26 cellular contexts compared by ENCODE assay signal in genomic region chr16:28274676-28275075, GRCh38. TPM values are rescaled to one million over a fixed set of nuclear protein-coding genes. Genes with fewer than 3 reads are reported as not detected.
DNase-seq lines count a peak whose midpoint lies in the region; ATAC-seq and TF ChIP-seq lines count a peak whose summit lies in the region.
"Had no signal": no experiment of that assay in that cellular context is flagged by ENCODE, and none has a peak within 500 bp of the region (broad histone marks: within the 10 kb centered on the region; RNA-seq: fewer than 3 reads in every experiment).

No MANE protein-coding gene starts in this region.

- H3K27ac ChIP-seq in HEK293 (ENCODE audit: extremely low read depth, low read depth, low read length) (no peak overlapping the region), foreskin keratinocyte (no peak overlapping the region)
- H3K27ac ChIP-seq in naive thymus-derived CD4-positive, alpha-beta T cell (ENCODE audit: low read depth, low read length): no peak overlapping the region
- H3K27ac ChIP-seq: 22Rv1; A549; BLaER1 treated with 17β-estradiol and CSF1 and Interleukin-3, amounts not matched to agents 10 nM and 100 nM had no signal

- H3K27me3 Mint-ChIP-seq in activated CD8-positive, alpha-beta T cell treated with anti-CD3 and anti-CD28 coated beads, Interleukin-2, amount 10 ng/mL, durations not matched to agents 7 days and 5 days (ENCODE audit: low read depth): peaks cover 16% of the 10 kb centered on the region
- no peaks in the 10 kb centered on the region for H3K27me3 Mint-ChIP-seq in activated CD8-positive, alpha-beta T cell treated with anti-CD3 and anti-CD28 coated beads for 36 hours
- peaks cover 5 to 37% of the 10 kb centered on the region in 2 donors for H3K27me3 Mint-ChIP-seq in effector memory CD8-positive, alpha-beta T cell
- peaks cover 0 to 30% (median 0%) of the 10 kb centered on the region in 5 donors for H3K27me3 Mint-ChIP-seq in naive thymus-derived CD4-positive, alpha-beta T cell

- no peak for TF ChIP-seq CTCF in activated CD8-positive, alpha-beta T cell treated with anti-CD3 and anti-CD28 coated beads for 36 hours (IDR thresholded peaks at IDR 0.05)
- no peak for TF ChIP-seq CTCF in HEK293 (tag by site-specific recombination; IDR thresholded peaks at IDR 0.05)
- no peak for TF ChIP-seq CTCF in foreskin keratinocyte (conservative IDR thresholded peaks at IDR 0.05)

- POLR2A ChIA-PET in activated CD8-positive, alpha-beta T cell treated with anti-CD3 and anti-CD28 coated beads, Interleukin-2, amount 10 ng/mL, durations not matched to agents 7 days and 5 days (lab: Charles Lee): no interaction called here
- POLR2A ChIA-PET in activated CD8-positive, alpha-beta T cell treated with anti-CD3 and anti-CD28 coated beads for 36 hours (lab: Charles Lee): interaction anchor here (0.9 kb wide), 1 partner anchor 279 kb away, joined by 4 read pairs; the partner anchor contains the start of gene SGF29
- POLR2A ChIA-PET in HEK293 (lab: Yijun Ruan, JAX): no interaction called here
- POLR2A ChIA-PET in naive thymus-derived CD4-positive, alpha-beta T cell (lab: Charles Lee): interaction anchor here (0.8 to 11.9 kb wide), 3 partner anchors 24 to 131 kb away, joined by 3 to 174 read pairs (median 4); no protein-coding TSS in a partner anchor

- H3K9me3 ChIP-seq in HEK293 (ENCODE audit: control insufficient read depth, insufficient read depth, low read depth, low read length): no peaks in the 10 kb centered on the region
- H3K9me3 ChIP-seq in naive thymus-derived CD4-positive, alpha-beta T cell (ENCODE audit: control insufficient read depth in 2 of 3, low read length in 3 of 3): no peaks in the 10 kb centered on the region

- no peak for ATAC-seq in activated CD8-positive, alpha-beta T cell treated with anti-CD3 and anti-CD28 coated beads, Interleukin-2, amount 10 ng/mL, durations not matched to agents 7 days and 5 days
- no peak for ATAC-seq in activated CD8-positive, alpha-beta T cell treated with anti-CD3 and anti-CD28 coated beads for 36 hours
- no peak for ATAC-seq in effector memory CD8-positive, alpha-beta T cell (replicated peaks)
- no peak for ATAC-seq in naive thymus-derived CD4-positive, alpha-beta T cell
- no peak for ATAC-seq in GM18873 (IDR thresholded peaks at IDR 0.05; ENCODE audit: low FRiP score, unreplicated experiment)
- ATAC-seq in foreskin keratinocyte: no peak
- ATAC-seq: A549, GM12878 had no signal

- no peak for DNase-seq in activated CD8-positive, alpha-beta T cell treated with anti-CD3 and anti-CD28 coated beads, Interleukin-2, amount 10 ng/mL, durations not matched to agents 7 days and 5 days
- DNase-seq in activated CD8-positive, alpha-beta T cell treated with anti-CD3 and anti-CD28 coated beads for 36 hours: no peak
- DNase-seq in effector memory CD8-positive, alpha-beta T cell: no peak
- no peak for DNase-seq in naive thymus-derived CD4-positive, alpha-beta T cell
- DNase-seq in foreskin keratinocyte (no peak), amniotic stem cell (lab: John Stamatoyannopoulos, UW) (no peak)
- DNase-seq: AML-193; CD4-positive, alpha-beta memory T cell; CD4-positive, CD25-positive, alpha-beta regulatory T cell; CD8-positive, alpha-beta memory T cell; COR-L47; DMS 273 treated with DMSO at 0.1 percent for 48 hours; DMS153; DMS53; DMS79; DND-41; EL; GDM1 had no signal

- H3K27ac Mint-ChIP-seq in activated CD8-positive, alpha-beta T cell treated with anti-CD3 and anti-CD28 coated beads, Interleukin-2, amount 10 ng/mL, durations not matched to agents 7 days and 5 days: peak overlapping the region; percentile 57
- H3K27ac Mint-ChIP-seq in activated CD8-positive, alpha-beta T cell treated with anti-CD3 and anti-CD28 coated beads for 36 hours: no peak overlapping the region
- peak overlapping the region; percentile 61 to 79 for H3K27ac Mint-ChIP-seq in effector memory CD8-positive, alpha-beta T cell
- H3K27ac Mint-ChIP-seq in naive thymus-derived CD4-positive, alpha-beta T cell: peak overlapping the region in 5 of 9 donors; percentile 56 to 95 (median 91)
- H3K27ac Mint-ChIP-seq: B cell had no signal

- no peaks in the 10 kb centered on the region for H3K36me3 Mint-ChIP-seq in activated CD8-positive, alpha-beta T cell treated with anti-CD3 and anti-CD28 coated beads, Interleukin-2, amount 10 ng/mL, durations not matched to agents 7 days and 5 days (ENCODE audit: low read depth)
- H3K36me3 Mint-ChIP-seq in activated CD8-positive, alpha-beta T cell treated with anti-CD3 and anti-CD28 coated beads for 36 hours (ENCODE audit: low read depth): no peaks in the 10 kb centered on the region
- H3K36me3 Mint-ChIP-seq in effector memory CD8-positive, alpha-beta T cell (ENCODE audit: insufficient read depth): peaks cover 7% of the 10 kb centered on the region
- no peaks in the 10 kb centered on the region for H3K36me3 Mint-ChIP-seq in naive thymus-derived CD4-positive, alpha-beta T cell
- H3K36me3 Mint-ChIP-seq: CD14-positive monocyte; CD4-positive, alpha-beta memory T cell; CD4-positive, CD25-positive, alpha-beta regulatory T cell; CD8-positive, alpha-beta memory T cell had no signal

- H3K4me1 Mint-ChIP-seq in activated CD8-positive, alpha-beta T cell treated with anti-CD3 and anti-CD28 coated beads, Interleukin-2, amount 10 ng/mL, durations not matched to agents 7 days and 5 days (ENCODE audit: low read depth): peaks cover 41% of the 10 kb centered on the region
- H3K4me1 Mint-ChIP-seq in activated CD8-positive, alpha-beta T cell treated with anti-CD3 and anti-CD28 coated beads for 36 hours (ENCODE audit: low read depth): peaks cover 36% of the 10 kb centered on the region
- H3K4me1 Mint-ChIP-seq in effector memory CD8-positive, alpha-beta T cell (ENCODE audit: low read depth in 2 of 2): peaks cover 23 to 29% of the 10 kb centered on the region in 2 donors
- peaks cover 29 to 60% (median 44%) of the 10 kb centered on the region in 7 donors for H3K4me1 Mint-ChIP-seq in naive thymus-derived CD4-positive, alpha-beta T cell

- H3K36me3 ChIP-seq in HEK293 (ENCODE audit: control insufficient read depth in 2 of 2, insufficient read depth in 1 of 2, low read length in 2 of 2): no peaks in the 10 kb centered on the region; a peak in 1 of 3 replicates
- no peaks in the 10 kb centered on the region for H3K36me3 ChIP-seq in naive thymus-derived CD4-positive, alpha-beta T cell (ENCODE audit: control insufficient read depth in 2 of 3, insufficient read depth in 3 of 3, low read length in 3 of 3)
- H3K36me3 ChIP-seq: BLaER1 treated with 17β-estradiol and CSF1 and Interleukin-3, amounts not matched to agents 10 nM and 100 nM had no signal

- no peak overlapping the region for H3K4me3 ChIP-seq in HEK293 (ENCODE audit: low read depth, low read length)
- no peak overlapping the region for H3K4me3 ChIP-seq in naive thymus-derived CD4-positive, alpha-beta T cell (ENCODE audit: low read length)
- H3K4me3 ChIP-seq: A549; BLaER1 treated with 17β-estradiol and CSF1 and Interleukin-3, amounts not matched to agents 10 nM and 100 nM; GM12878 had no signal

- H3K9me3 Mint-ChIP-seq in activated CD8-positive, alpha-beta T cell treated with anti-CD3 and anti-CD28 coated beads, Interleukin-2, amount 10 ng/mL, durations not matched to agents 7 days and 5 days (ENCODE audit: insufficient read depth): no peaks in the 10 kb centered on the region
- no peaks in the 10 kb centered on the region for H3K9me3 Mint-ChIP-seq in activated CD8-positive, alpha-beta T cell treated with anti-CD3 and anti-CD28 coated beads for 36 hours
- no peaks in the 10 kb centered on the region for H3K9me3 Mint-ChIP-seq in effector memory CD8-positive, alpha-beta T cell
- peaks cover 0 to 3% (median 0%) of the 10 kb centered on the region in 11 donors for H3K9me3 Mint-ChIP-seq in naive thymus-derived CD4-positive, alpha-beta T cell
- H3K9me3 Mint-ChIP-seq: CD4-positive, CD25-positive, alpha-beta regulatory T cell; CD8-positive, alpha-beta memory T cell had no signal

- H3K4me1 ChIP-seq in HEK293 (ENCODE audit: control insufficient read depth, insufficient read depth, low read length) (no peaks in the 10 kb centered on the region), foreskin keratinocyte (no peaks in the 10 kb centered on the region)
- H3K4me1 ChIP-seq in naive thymus-derived CD4-positive, alpha-beta T cell (ENCODE audit: control insufficient read depth in 2 of 2, insufficient read depth in 2 of 2, low read length in 2 of 2): peaks cover 21 to 29% of the 10 kb centered on the region in 2 donors
- H3K4me1 ChIP-seq: A549 had no signal

- H3K4me3 Mint-ChIP-seq in activated CD8-positive, alpha-beta T cell treated with anti-CD3 and anti-CD28 coated beads, Interleukin-2, amount 10 ng/mL, durations not matched to agents 7 days and 5 days: no peak overlapping the region
- H3K4me3 Mint-ChIP-seq in activated CD8-positive, alpha-beta T cell treated with anti-CD3 and anti-CD28 coated beads for 36 hours: no peak overlapping the region
- no peak overlapping the region for H3K4me3 Mint-ChIP-seq in effector memory CD8-positive, alpha-beta T cell
- H3K4me3 Mint-ChIP-seq in naive thymus-derived CD4-positive, alpha-beta T cell: no peak overlapping the region
- H3K4me3 Mint-ChIP-seq: B cell, CD14-positive monocyte had no signal

- intact Hi-C loops in activated CD8-positive, alpha-beta T cell treated with anti-CD3 and anti-CD28 coated beads for 36 hours (cut with micrococcal nuclease): no loop called here
- intact Hi-C loops in naive thymus-derived CD4-positive, alpha-beta T cell (cut with micrococcal nuclease): loop anchor here in 1 of 2 donors (5.0 kb wide), 1 partner anchor 132 kb away; no protein-coding TSS in a partner anchor

- H3K27me3 ChIP-seq in naive thymus-derived CD4-positive, alpha-beta T cell (ENCODE audit: control insufficient read depth in 2 of 2, insufficient read depth in 2 of 2, low read length in 2 of 2): no peaks in the 10 kb centered on the region
- peaks cover 3% of the 10 kb centered on the region for H3K27me3 ChIP-seq in foreskin keratinocyte
- H3K27me3 ChIP-seq: BLaER1 treated with 17β-estradiol and CSF1 and Interleukin-3, amounts not matched to agents 10 nM and 100 nM had no signal

- CTCF ChIA-PET in activated CD8-positive, alpha-beta T cell treated with anti-CD3 and anti-CD28 coated beads, Interleukin-2, amount 10 ng/mL, durations not matched to agents 7 days and 5 days (lab: Charles Lee): interaction anchor here (1.1 kb wide), 1 partner anchor 52 kb away, joined by 4 read pairs; no protein-coding TSS in a partner anchor
- CTCF ChIA-PET in activated CD8-positive, alpha-beta T cell treated with anti-CD3 and anti-CD28 coated beads for 36 hours (lab: Charles Lee): interaction anchor here (15.9 kb wide), 1 partner anchor 42 kb away, joined by 259 read pairs; no protein-coding TSS in a partner anchor
- CTCF ChIA-PET in HEK293 (lab: Yijun Ruan, JAX): interaction anchor here (3.8 kb wide), 1 partner anchor 42 kb away, joined by 14 read pairs; no protein-coding TSS in a partner anchor
- CTCF ChIA-PET in naive thymus-derived CD4-positive, alpha-beta T cell (lab: Charles Lee): interaction anchor here (0.9 kb wide), 1 partner anchor 43 kb away, joined by 3 read pairs; no protein-coding TSS in a partner anchor

RNA-seq across cellular contexts. Expression of gene SBK1, which starts 17.6 kb away (rescaled TPM):
- 10 to 100 TPM; 10.0 to 10.7 TPM for total RNA-seq in activated CD8-positive, alpha-beta T cell treated with anti-CD3 and anti-CD28 coated beads, Interleukin-2, amount 10 ng/mL, durations not matched to agents 7 days and 5 days
- 10 to 100 TPM; 35.3 to 35.9 TPM for total RNA-seq in activated CD8-positive, alpha-beta T cell treated with anti-CD3 and anti-CD28 coated beads for 36 hours
- total RNA-seq in naive thymus-derived CD4-positive, alpha-beta T cell: 10 to 100 TPM in 4 of 5 experiments, 1 to 10 TPM in 1; 6.0 to 19.9 (median 17.9) TPM
- 10 to 100 TPM in 1 of 2 donors, 1 to 10 TPM in 1; 4.2 to 10.0 TPM for polyA plus RNA-seq in naive thymus-derived CD4-positive, alpha-beta T cell
- total RNA-seq in foreskin keratinocyte: 0.10 and 0.14 TPM in 2 replicates
- 0.14 and 0.15 TPM in 2 replicates for polyA plus RNA-seq in foreskin keratinocyte

Comparison
In these comparisons a context has a peak if more than half of its experiments do, and no peak if none do; other contexts are left out.
1. POLR2A ChIA-PET loops: an anchor here in activated CD8-positive, alpha-beta T cell treated with anti-CD3 and anti-CD28 coated beads for 36 hours (0.9 kb wide) and naive thymus-derived CD4-positive, alpha-beta T cell (0.8 to 11.9 kb wide); none called in activated CD8-positive, alpha-beta T cell treated with anti-CD3 and anti-CD28 coated beads, Interleukin-2, amount 10 ng/mL, durations not matched to agents 7 days and 5 days and HEK293.